ENCODE assay signal across 1 cellular context in genomic region chr11:65468874-65469333, GRCh38.
TF ChIP-seq lines count a peak whose summit lies in the region.

No MANE protein-coding gene starts in this region.

TF ChIP-seq in GM23338, 12 proteins besides CTCF, POLR2A, EP300 and RAD21:
- TF ChIP-seq NANOG (IDR thresholded peaks at IDR 0.05; ENCODE audit: borderline replicate concordance): no peak
- TF ChIP-seq REST (IDR thresholded peaks at IDR 0.05; ENCODE audit: unreplicated experiment): no peak
- TF ChIP-seq ZNF462 (CRISPR knock-in tag; IDR thresholded peaks at IDR 0.05): no peak
- no peak for TF ChIP-seq EZH2phosphoT487 (IDR thresholded peaks at IDR 0.05; ENCODE audit: unreplicated experiment)
- TF ChIP-seq JUNB (IDR thresholded peaks at IDR 0.05; ENCODE audit: unreplicated experiment): no peak
- no peak for TF ChIP-seq EZH2 (IDR thresholded peaks at IDR 0.05; ENCODE audit: low read depth, unreplicated experiment)
- no peak for TF ChIP-seq ETS1 (IDR thresholded peaks at IDR 0.05)
- TF ChIP-seq ZNF331 (CRISPR knock-in tag; IDR thresholded peaks at IDR 0.05; ENCODE audit: low read depth): no peak
- TF ChIP-seq STAT1 (IDR thresholded peaks at IDR 0.05; ENCODE audit: unreplicated experiment): no peak
